9 cellular contexts compared by ENCODE assay signal in the genomic region with DNA sequence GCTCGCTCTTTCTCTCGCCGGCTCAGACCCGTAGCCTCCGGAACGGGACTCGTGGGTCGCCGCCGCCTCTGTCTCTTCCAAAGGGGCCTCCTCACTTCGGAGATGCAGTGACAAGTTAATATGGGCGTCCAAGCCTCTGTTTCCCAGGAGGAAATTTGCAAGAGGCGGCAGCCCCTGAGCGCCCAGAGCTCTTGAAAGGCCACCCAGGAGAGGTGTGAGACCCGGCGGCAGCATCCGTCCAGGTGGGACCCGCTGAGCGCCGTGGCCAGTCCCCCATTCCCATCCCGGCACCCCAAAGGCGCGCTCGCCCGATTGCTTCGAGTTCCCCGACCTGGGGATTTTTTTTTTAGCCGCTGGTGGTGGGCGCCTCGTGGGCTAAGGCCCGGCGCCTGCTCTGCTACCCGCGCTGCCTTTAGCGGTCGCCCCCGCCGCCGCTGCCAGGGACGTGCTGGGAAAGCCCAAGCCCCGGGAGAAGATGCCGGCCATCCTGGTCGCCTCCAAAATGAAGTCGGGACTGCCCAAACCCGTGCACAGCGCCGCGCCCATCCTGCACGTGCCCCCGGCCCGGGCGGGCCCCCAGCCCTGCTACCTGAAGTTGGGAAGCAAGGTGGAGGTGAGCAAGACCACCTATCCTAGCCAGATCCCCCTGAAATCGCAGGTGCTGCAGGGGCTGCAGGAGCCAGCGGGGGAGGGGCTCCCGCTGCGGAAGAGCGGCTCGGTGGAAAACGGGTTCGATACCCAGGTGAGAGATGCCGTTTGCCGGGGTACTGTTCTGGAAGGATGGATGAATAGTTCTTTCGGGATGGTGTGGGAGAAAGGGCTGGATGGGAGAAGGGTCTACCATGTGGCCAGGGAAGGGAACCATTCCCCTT. TPM values are rescaled to one million over a fixed set of nuclear protein-coding genes. Genes with fewer than 3 reads are reported as not detected.
DNase-seq lines count a peak whose midpoint lies in the region; ATAC-seq and TF ChIP-seq lines count a peak whose summit lies in the region.
"Had no signal": no experiment of that assay in that cellular context is flagged by ENCODE, and none has a peak within 500 bp of the region (broad histone marks: within the 10 kb centered on the region; RNA-seq: fewer than 3 reads in every experiment).

No MANE protein-coding gene starts in this region.

- peak overlapping the region; percentile 69 for H3K9ac ChIP-seq in IMR-90 (ENCODE audit: low read depth, low read length)

- peak; percentile 1 for ATAC-seq in IMR-90 (ENCODE audit: low read depth)
- no peak for ATAC-seq in GM21717 (IDR thresholded peaks at IDR 0.05; ENCODE audit: unreplicated experiment)

- H2AFZ ChIP-seq in IMR-90 (replicated peaks; ENCODE audit: low read length, poor library complexity) = peak overlapping the region; percentile 88

- peak overlapping the region; percentile 91 for H3K23ac ChIP-seq in IMR-90 (ENCODE audit: low read depth, low read length)

- WGBS in IMR-90 (ENCODE audit: extremely low coverage in 2 of 2, insufficient read length in 1 of 2), 2 experiments = 0% methylated on average over 10 of the region's 63 CpGs; no CpG with 5 or more reads in 1 of the 2 experiments

- H4K20me1 ChIP-seq in IMR-90 (ENCODE audit: insufficient read depth, low read length) = peaks cover 10% of the 10 kb centered on the region; the same call in 1 of the 2 replicates

- peak overlapping the region; percentile 72; the same call in 2 of the 3 replicates for H2BK15ac ChIP-seq in IMR-90 (ENCODE audit: low read depth, low read length)

- POLR2A ChIA-PET in IMR-90 (lab: Charles Lee; ENCODE audit: unreplicated experiment) = no interaction called here

- no peaks in the 10 kb centered on the region for H3K9me3 ChIP-seq in IMR-90 (ENCODE audit: control insufficient read depth, insufficient read depth, low read length)
- H3K9me3 ChIP-seq in mononuclear cell (ENCODE audit: low read depth, low read length) = no peaks in the 10 kb centered on the region

- no peak for TF ChIP-seq POLR2A in IMR-90 (IDR thresholded peaks at IDR 0.05; ENCODE audit: low read depth, low read length)

- peak overlapping the region; percentile 48 to 61; a peak in 3 of 4 replicates for H4K8ac ChIP-seq in IMR-90 (ENCODE audit: low read depth in 2 of 2, low read length in 2 of 2)

- H2AK9ac ChIP-seq in IMR-90 (replicated peaks; ENCODE audit: low read depth, low read length, poor library complexity) = peak overlapping the region; percentile 90

- H3K36me3 ChIP-seq in IMR-90 (ENCODE audit: control insufficient read depth, insufficient read depth, low read length) = no peaks in the 10 kb centered on the region

- H3K79me1 ChIP-seq in IMR-90 (ENCODE audit: low read depth in 1 of 2, low read length in 2 of 2) = peaks cover 27 to 54% of the 10 kb centered on the region in 2 experiments

- peaks cover 14% of the 10 kb centered on the region for H3K9me1 ChIP-seq in IMR-90 (ENCODE audit: insufficient read depth, low read length)

- 0 out of 2 replicates have a peak overlapping the region, but pooled peaks have one; percentile 10 for H2AK5ac ChIP-seq in IMR-90 (ENCODE audit: low read depth, low read length)

- H3K4me1 ChIP-seq in IMR-90 (ENCODE audit: control insufficient read depth, insufficient read depth, low read length) = peaks cover 25% of the 10 kb centered on the region
- peaks cover 31% of the 10 kb centered on the region for H3K4me1 ChIP-seq in mononuclear cell (ENCODE audit: insufficient read depth, low read length)

- intact Hi-C loops in IMR-90 (cut with micrococcal nuclease) = loop anchor here (5.0 kb wide), 1 partner anchor 136 kb away; no protein-coding TSS in a partner anchor

- peak overlapping the region; percentile 64 for H3K14ac ChIP-seq in IMR-90 (replicated peaks; ENCODE audit: low read depth, low read length)

- peak overlapping the region; percentile 77 for H4K91ac ChIP-seq in IMR-90 (ENCODE audit: insufficient read depth, low read depth, low read length)

- H2BK5ac ChIP-seq in IMR-90 (ENCODE audit: low read depth, low read length, poor library complexity, severe bottlenecking) = peak overlapping the region; percentile 83

- peak overlapping the region; percentile 66; the same call in 1 of the 2 replicates for H3K56ac ChIP-seq in IMR-90 (ENCODE audit: extremely low read depth, insufficient read depth, low read length)

- dilution Hi-C loops in IMR-90 (cut with HindIII; ENCODE audit: low sequenced_read_pairs, unreplicated experiment) = no loop called here

- peak overlapping the region; percentile 79 for H3K4ac ChIP-seq in IMR-90 (ENCODE audit: low read depth, low read length)

- no peaks in the 10 kb centered on the region for H3K27me3 ChIP-seq in IMR-90 (ENCODE audit: control insufficient read depth, insufficient read depth, low read length)
- peaks cover 45% of the 10 kb centered on the region for H3K27me3 ChIP-seq in mononuclear cell (ENCODE audit: insufficient read depth, low read length)

- TF ChIP-seq RAD21 in IMR-90 (IDR thresholded peaks at IDR 0.05; ENCODE audit: low read length) = no peak

- CTCF ChIA-PET in IMR-90 (lab: Yijun Ruan, JAX) = no interaction called here

- H3K4me3 ChIP-seq in IMR-90 (ENCODE audit: insufficient read depth, low read depth, low read length) (peak overlapping the region; percentile 50), cardiac fibroblast (replicated peaks in 1 of 2; ENCODE audit: low read depth in 2 of 2, low read length in 2 of 2) (peak overlapping the region; percentile 69 to 82), mononuclear cell (ENCODE audit: low read length) (peak overlapping the region; percentile 60)

- peak overlapping the region; percentile 91 for H2BK120ac ChIP-seq in IMR-90 (ENCODE audit: low read depth, low read length)

- no peak overlapping the region; the same call in 1 of the 2 replicates for H2BK20ac ChIP-seq in IMR-90 (ENCODE audit: low read depth, low read length)

- peak overlapping the region; percentile 86 for H3K4me2 ChIP-seq in IMR-90 (ENCODE audit: low read depth, low read length)

- no peak overlapping the region for H3K18ac ChIP-seq in IMR-90 (ENCODE audit: low read depth, low read length)

- peak overlapping the region; percentile 40; the same call in 1 of the 2 replicates for H4K5ac ChIP-seq in IMR-90 (ENCODE audit: low read depth, low read length)

- DNase-seq in DMS 273 (lab: John Stamatoyannopoulos, UW; ENCODE audit: unreplicated experiment) (peak; percentile 56), DMS 273 treated with DMSO at 0.1 percent for 48 hours (lab: John Stamatoyannopoulos, UW) (no peak), IMR-90 (no peak), cardiac fibroblast (ENCODE audit: low read depth in 2 of 2) (peak in 1 of 2 donors; percentile 19), AML-193 (lab: John Stamatoyannopoulos, UW) (no peak), T1000 (lab: John Stamatoyannopoulos, UW) (no peak)

- H3K27ac ChIP-seq in IMR-90 (ENCODE audit: insufficient read depth, low read length) = peak overlapping the region; percentile 64
- H3K27ac ChIP-seq: 22Rv1 had no signal

- TF ChIP-seq CTCF in IMR-90 (conservative IDR thresholded peaks at IDR 0.05; ENCODE audit: low read depth, low read length) (no peak), cardiac fibroblast (IDR thresholded peaks at IDR 0.05; ENCODE audit: low read depth, low read length) (no peak)

- BruUV-seq in IMR-90 (replicated peaks; lab: Mats Ljungman, UMichigan) = no TSS peak

- in situ Hi-C loops in IMR-90 (cut with MboI; ENCODE audit: low sequenced_read_pairs) = no loop called here

TF ChIP-seq in IMR-90, 13 proteins besides CTCF, POLR2A, EP300 and RAD21:
- TF ChIP-seq RFX5 (IDR thresholded peaks at IDR 0.05; ENCODE audit: low read depth, low read length) = no peak
- no peak for TF ChIP-seq FOS (IDR thresholded peaks at IDR 0.05; ENCODE audit: low read depth, low read length)
- TF ChIP-seq BHLHE40 (IDR thresholded peaks at IDR 0.05; ENCODE audit: low read depth, low read length) = peak; percentile 44
- TF ChIP-seq, protein P1, sequence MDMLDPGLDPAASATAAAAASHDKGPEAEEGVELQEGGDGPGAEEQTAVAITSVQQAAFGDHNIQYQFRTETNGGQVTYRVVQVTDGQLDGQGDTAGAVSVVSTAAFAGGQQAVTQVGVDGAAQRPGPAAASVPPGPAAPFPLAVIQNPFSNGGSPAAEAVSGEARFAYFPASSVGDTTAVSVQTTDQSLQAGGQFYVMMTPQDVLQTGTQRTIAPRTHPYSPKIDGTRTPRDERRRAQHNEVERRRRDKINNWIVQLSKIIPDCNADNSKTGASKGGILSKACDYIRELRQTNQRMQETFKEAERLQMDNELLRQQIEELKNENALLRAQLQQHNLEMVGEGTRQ (IDR thresholded peaks at IDR 0.05; ENCODE audit: low read depth, low read length) = no peak
- TF ChIP-seq NFE2L2 (IDR thresholded peaks at IDR 0.05; ENCODE audit: low read depth, low read length) = no peak
- TF ChIP-seq MAZ (IDR thresholded peaks at IDR 0.05; ENCODE audit: borderline replicate concordance, low read depth, low read length) = no peak
- no peak for TF ChIP-seq CEBPB (IDR thresholded peaks at IDR 0.05; ENCODE audit: low read depth, low read length)
- TF ChIP-seq MAFK (IDR thresholded peaks at IDR 0.05; ENCODE audit: low read depth, low read length) = no peak
- TF ChIP-seq CHD1 (IDR thresholded peaks at IDR 0.05; ENCODE audit: low read depth, low read length) = no peak; the same call in 1 of the 2 replicates
- TF ChIP-seq, protein P2, sequence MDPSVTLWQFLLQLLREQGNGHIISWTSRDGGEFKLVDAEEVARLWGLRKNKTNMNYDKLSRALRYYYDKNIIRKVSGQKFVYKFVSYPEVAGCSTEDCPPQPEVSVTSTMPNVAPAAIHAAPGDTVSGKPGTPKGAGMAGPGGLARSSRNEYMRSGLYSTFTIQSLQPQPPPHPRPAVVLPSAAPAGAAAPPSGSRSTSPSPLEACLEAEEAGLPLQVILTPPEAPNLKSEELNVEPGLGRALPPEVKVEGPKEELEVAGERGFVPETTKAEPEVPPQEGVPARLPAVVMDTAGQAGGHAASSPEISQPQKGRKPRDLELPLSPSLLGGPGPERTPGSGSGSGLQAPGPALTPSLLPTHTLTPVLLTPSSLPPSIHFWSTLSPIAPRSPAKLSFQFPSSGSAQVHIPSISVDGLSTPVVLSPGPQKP (IDR thresholded peaks at IDR 0.05; ENCODE audit: borderline replicate concordance, low read depth, low read length) = no peak
- TF ChIP-seq SMC3 (IDR thresholded peaks at IDR 0.05; ENCODE audit: low read depth, low read length) = no peak
- 0 out of 2 replicates have a peak, but pooled peaks have one; percentile 9 for TF ChIP-seq MXI1 (IDR thresholded peaks at IDR 0.05; ENCODE audit: borderline replicate concordance, low read depth, low read length)
- no peak for TF ChIP-seq RCOR1 (IDR thresholded peaks at IDR 0.05; ENCODE audit: insufficient replicate concordance, low read length)

RNA-seq across cellular contexts. Expression of a gene that starts 0.8 kb away (rescaled TPM):
- total RNA-seq in IMR-90 (2012; rRNA removed) = 4.5 and 4.7 TPM in 2 replicates
- polyA plus RNA-seq in IMR-90 (2012; rRNA removed) = 12.3 and 12.6 TPM in 2 replicates
- 4.9 and 7.2 TPM in 2 replicates for polyA plus RNA-seq in IMR-90 (2012; cell fraction: cytosol; rRNA removed)
- 50.0 and 63.2 TPM in 2 replicates for polyA plus RNA-seq in IMR-90 (2012; cell fraction: nucleus; rRNA removed; ENCODE audit: low replicate concordance)
- 0.42 TPM for total RNA-seq in mononuclear cell
